ENCODE assay signal across 20 cellular contexts in genomic region chrX:143571521-143571920, GRCh38. TPM values are rescaled to one million over a fixed set of nuclear protein-coding genes. Genes with fewer than 3 reads are reported as not detected.
DNase-seq lines count a peak whose midpoint lies in the region; ATAC-seq and TF ChIP-seq lines count a peak whose summit lies in the region.
"Had no signal": no experiment of that assay in that cellular context is flagged by ENCODE, and none has a peak within 500 bp of the region (broad histone marks: within the 10 kb centered on the region; RNA-seq: fewer than 3 reads in every experiment).

No MANE protein-coding gene starts in this region.

- TF ChIP-seq CTCF in MCF 10A (IDR thresholded peaks at IDR 0.05; ENCODE audit: unreplicated experiment) (no peak), breast epithelium (IDR thresholded peaks at IDR 0.05) (no peak), astrocyte of the spinal cord (IDR thresholded peaks at IDR 0.05; ENCODE audit: low read depth, low read length) (no peak)

- in situ Hi-C loops in astrocyte of the spinal cord (cut with HindIII; ENCODE audit: low sequenced_read_pairs): no loop called here

- DNase-seq in MCF 10A (ENCODE audit: unreplicated experiment): peak; percentile 52
- DNase-seq in breast epithelium (ENCODE audit: low spot score in 2 of 2): no peak
- peak; percentile 13 for DNase-seq in astrocyte of the spinal cord (ENCODE audit: low read depth, low spot score)
- peak; percentile 71 for DNase-seq in kidney tubule cell (ENCODE audit: low spot score)
- no peak for DNase-seq in NCI-H1105 (lab: John Stamatoyannopoulos, UW)
- DNase-seq in T-helper 2 cell treated with Interferon-gamma antibody and Interleukin-4, amounts not matched to agents 5 μg/mL and 100 μg/mL, for 36 hours (ENCODE audit: low spot score): no peak
- DNase-seq in left cardiac atrium: no peak
- DNase-seq: DMS79 treated with DMSO at 0.1 percent for 48 hours, NCI-H1105 treated with DMSO at 0.1 percent for 48 hours, NCI-H1694, NCI-H2081 treated with DMSO at 0.1 percent for 48 hours, NCI-H510A treated with DMSO at 0.1 percent for 48 hours, NCI-H774, OCI-M1, SJCRH30 had no signal

- no peak for TF ChIP-seq POLR2A in breast epithelium (IDR thresholded peaks at IDR 0.05)

- no peak overlapping the region for H3K4me3 Mint-ChIP-seq in MCF 10A (ENCODE audit: unreplicated experiment)
- H3K4me3 Mint-ChIP-seq in T-helper 2 cell treated with Interferon-gamma antibody and Interleukin-4, amounts not matched to agents 5 μg/mL and 100 μg/mL, for 36 hours: no peak overlapping the region
- H3K4me3 Mint-ChIP-seq: CD14-positive monocyte had no signal

- no peaks in the 10 kb centered on the region for H3K27me3 Mint-ChIP-seq in MCF 10A (ENCODE audit: insufficient read depth, unreplicated experiment)
- no peaks in the 10 kb centered on the region for H3K27me3 Mint-ChIP-seq in T-helper 2 cell treated with Interferon-gamma antibody and Interleukin-4, amounts not matched to agents 5 μg/mL and 100 μg/mL, for 36 hours (ENCODE audit: low read depth)

- no peaks in the 10 kb centered on the region for H3K9me3 ChIP-seq in breast epithelium
- H3K9me3 ChIP-seq: HAP-1, SJCRH30 had no signal

- CTCF ChIA-PET in MCF 10A (lab: Yijun Ruan, JAX): interaction anchor here (0.5 to 0.9 kb wide), 2 partner anchors 14 to 902 kb away, joined by 3 read pairs; no protein-coding TSS in a partner anchor

- H3K27me3 ChIP-seq in breast epithelium: no peaks in the 10 kb centered on the region
- H3K27me3 ChIP-seq: SJCRH30 had no signal

- intact Hi-C loops in MCF 10A (cut with micrococcal nuclease): no loop called here
- intact Hi-C loops in breast epithelium (cut with DNase I; ENCODE audit: low total_unique reads): no loop called here
- intact Hi-C loops in left cardiac atrium (cut with DNase I): no loop called here

- H3K4me1 Mint-ChIP-seq in MCF 10A (ENCODE audit: insufficient read depth, unreplicated experiment): peaks cover 6% of the 10 kb centered on the region
- no peaks in the 10 kb centered on the region for H3K4me1 Mint-ChIP-seq in T-helper 2 cell treated with Interferon-gamma antibody and Interleukin-4, amounts not matched to agents 5 μg/mL and 100 μg/mL, for 36 hours (ENCODE audit: low read depth)

- H3K9me3 Mint-ChIP-seq in MCF 10A (ENCODE audit: unreplicated experiment): peaks cover under 1% of the 10 kb centered on the region
- peaks cover 8% of the 10 kb centered on the region for H3K9me3 Mint-ChIP-seq in T-helper 2 cell treated with Interferon-gamma antibody and Interleukin-4, amounts not matched to agents 5 μg/mL and 100 μg/mL, for 36 hours

- H3K4me3 ChIP-seq in breast epithelium: no peak overlapping the region
- no peak overlapping the region for H3K4me3 ChIP-seq in astrocyte of the spinal cord (ENCODE audit: low read depth, low read length)
- H3K4me3 ChIP-seq: HAP-1, SJCRH30 had no signal

- no peaks in the 10 kb centered on the region for H3K36me3 Mint-ChIP-seq in MCF 10A (ENCODE audit: insufficient read depth, unreplicated experiment)
- no peaks in the 10 kb centered on the region for H3K36me3 Mint-ChIP-seq in T-helper 2 cell treated with Interferon-gamma antibody and Interleukin-4, amounts not matched to agents 5 μg/mL and 100 μg/mL, for 36 hours (ENCODE audit: low read depth)
- H3K36me3 Mint-ChIP-seq: CD14-positive monocyte had no signal

- no peaks in the 10 kb centered on the region for H3K4me1 ChIP-seq in breast epithelium
- H3K4me1 ChIP-seq: HAP-1, SJCRH30 had no signal

- ATAC-seq in HG02970 (IDR thresholded peaks at IDR 0.05; ENCODE audit: low FRiP score, unreplicated experiment) (no peak), left cardiac atrium (no peak)

- H3K27ac Mint-ChIP-seq in MCF 10A (ENCODE audit: low read depth, unreplicated experiment): no peak overlapping the region
- H3K27ac Mint-ChIP-seq in T-helper 2 cell treated with Interferon-gamma antibody and Interleukin-4, amounts not matched to agents 5 μg/mL and 100 μg/mL, for 36 hours: no peak overlapping the region
- H3K27ac Mint-ChIP-seq: CD14-positive monocyte had no signal

- BruUV-seq in MCF 10A (replicated peaks; lab: Mats Ljungman, UMichigan): no TSS peak

- H3K36me3 ChIP-seq in breast epithelium: no peaks in the 10 kb centered on the region
- H3K36me3 ChIP-seq: HAP-1, SJCRH30 had no signal

- POLR2A ChIA-PET in MCF 10A (lab: Yijun Ruan, JAX): no interaction called here

- no peak overlapping the region for H3K27ac ChIP-seq in breast epithelium
- H3K27ac ChIP-seq: 22Rv1, SJCRH30 had no signal

RNA-seq across cellular contexts. Expression of gene SPANXN3, which starts 54.2 kb away (rescaled TPM):
- total RNA-seq in MCF 10A (2022) (not detected in 2 replicates), breast epithelium (not detected), left cardiac atrium (not detected)
- total RNA-seq: G401, SJCRH30 had no signal

Comparison
In these comparisons a context has a peak if more than half of its experiments do, and no peak if none do; other contexts are left out.
1. DNase-seq: peak in MCF 10A (single experiment), astrocyte of the spinal cord (single experiment) and kidney tubule cell (single experiment); none in breast epithelium (0 of 2), NCI-H1105 (single experiment), T-helper 2 cell treated with Interferon-gamma antibody and Interleukin-4, amounts not matched to agents 5 μg/mL and 100 μg/mL, for 36 hours (single experiment) and left cardiac atrium (single experiment).